In genomic region chr4:113049421-113050355, GRCh38 we compare ENCODE assay signal across 10 cellular contexts. TPM values are rescaled to one million over a fixed set of nuclear protein-coding genes. Genes with fewer than 3 reads are reported as not detected.
DNase-seq lines count a peak whose midpoint lies in the region; ATAC-seq and TF ChIP-seq lines count a peak whose summit lies in the region.
"Had no signal": no experiment of that assay in that cellular context is flagged by ENCODE, and none has a peak within 500 bp of the region (broad histone marks: within the 10 kb centered on the region; RNA-seq: fewer than 3 reads in every experiment).

Gene ANK2, plus strand, starts transcription at chr4:113049653. Its CDS starts 76 bp downstream, at chr4:113049729.

- peak within 1 kb of the TSS; percentile 22 to 30 for H3K4me3 ChIP-seq in vagina

- H3K27ac ChIP-seq in vagina, result no peak within 1 kb of the TSS

- intact Hi-C loops in vagina (cut with DNase I), result no loop called here

- no peak for TF ChIP-seq CTCF in vagina (IDR thresholded peaks at IDR 0.05)

- H3K9me3 ChIP-seq in vagina, result no peaks in the 10 kb centered on the region

- H3K27me3 ChIP-seq in vagina, result no peaks in the 10 kb centered on the region

- H3K4me1 ChIP-seq in vagina, result no peaks in the 10 kb centered on the region

- no peaks in the 10 kb centered on the region for H3K36me3 ChIP-seq in vagina

- DNase-seq in SHP77 (lab: John Stamatoyannopoulos, UW), result peak; percentile 40 to 56
- DNase-seq in SHP77 treated with DMSO at 0.1 percent for 48 hours (lab: John Stamatoyannopoulos, UW), result no peak
- DNase-seq in dermis microvascular lymphatic vessel endothelial cell (ENCODE audit: low read depth in 2 of 2), result no peak
- peak; percentile 61 for DNase-seq in medulla oblongata (ENCODE audit: extremely low spot score)
- no peak for DNase-seq in vagina (ENCODE audit: extremely low spot score in 2 of 2)
- DNase-seq in activated CD4-positive, alpha-beta T cell treated with anti-CD3 and anti-CD28 coated beads, Interleukin-2, amount 50 U/mL, for 48 hours, result no peak
- no peak for DNase-seq in left lobe of liver (ENCODE audit: low spot score)
- DNase-seq: foreskin melanocyte had no signal

- no peak for TF ChIP-seq POLR2A in vagina (IDR thresholded peaks at IDR 0.05)

- ATAC-seq in HG03139 (IDR thresholded peaks at IDR 0.05; ENCODE audit: unreplicated experiment) (no peak), left lobe of liver (no peak)
- ATAC-seq: HCT116 had no signal

RNA-seq across cellular contexts. Expression of gene ANK2, which starts in this region (rescaled TPM):
- total RNA-seq in dermis microvascular lymphatic vessel endothelial cell (72.4 and 76.7 TPM in 2 replicates), vagina (64.6 TPM), left lobe of liver (0.68 TPM)

Comparison
In these comparisons a context has a peak if more than half of its experiments do, and no peak if none do; other contexts are left out.
1. RNA of gene ANK2 (total RNA-seq): 72.4 to 76.7 TPM in dermis microvascular lymphatic vessel endothelial cell and 64.6 TPM in vagina (single experiment); 0.68 TPM in left lobe of liver (single experiment); every median in the first group is over 10 times any median in the second.
2. DNase-seq: peak in SHP77 (2 of 2) and medulla oblongata (single experiment); none in SHP77 treated with DMSO at 0.1 percent for 48 hours (single experiment), dermis microvascular lymphatic vessel endothelial cell (0 of 2), vagina (0 of 2), activated CD4-positive, alpha-beta T cell treated with anti-CD3 and anti-CD28 coated beads, Interleukin-2, amount 50 U/mL, for 48 hours (0 of 2) and left lobe of liver (single experiment).